27 cellular contexts compared by ENCODE assay signal in the genomic region with DNA sequence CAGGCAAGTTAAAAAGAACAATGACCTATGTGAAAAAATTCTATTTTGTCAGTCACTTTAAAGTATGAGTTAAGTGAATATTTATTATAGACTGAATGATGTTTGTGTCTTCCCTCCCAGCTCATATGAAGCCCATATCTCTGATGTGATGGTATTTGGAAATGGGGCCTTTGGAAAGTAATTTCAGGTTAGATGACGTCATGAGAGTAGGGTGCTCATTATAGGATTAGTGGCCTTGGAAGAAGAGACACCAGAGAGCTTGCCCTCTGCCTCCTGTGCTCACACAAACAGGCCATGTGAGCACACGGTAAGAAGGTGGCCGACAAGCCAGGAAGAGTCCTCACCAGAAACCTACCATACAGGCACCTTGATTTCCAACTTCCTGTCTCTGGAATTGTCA.
DNase-seq lines count a peak whose midpoint lies in the region; ATAC-seq, FAIRE-seq and TF ChIP-seq lines count a peak whose summit lies in the region.
"Had no signal": no experiment of that assay in that cellular context is flagged by ENCODE, and none has a peak within 500 bp of the region (broad histone marks: within the 10 kb centered on the region; RNA-seq: fewer than 3 reads in every experiment).

No MANE protein-coding gene starts in this region.

- no peaks in the 10 kb centered on the region for H3F3A ChIP-seq in GM23338 (replicated peaks; ENCODE audit: low read depth)

- no TSS peak for BruUV-seq in K562 (replicated peaks; lab: Mats Ljungman, UMichigan)

- no peak overlapping the region for H3K4me3 Mint-ChIP-seq in GM23338
- H3K4me3 Mint-ChIP-seq in progenitor cell of endocrine pancreas (ENCODE audit: low read depth): no peak overlapping the region
- H3K4me3 Mint-ChIP-seq: CD14-positive monocyte; CD4-positive, alpha-beta memory T cell; CD4-positive, CD25-positive, alpha-beta regulatory T cell; CD8-positive, alpha-beta memory T cell had no signal

- H3K4me3 ChIP-seq in GM23338: no peak overlapping the region
- no peak overlapping the region for H3K4me3 ChIP-seq in HEK293 (ENCODE audit: low read depth, low read length)
- no peak overlapping the region for H3K4me3 ChIP-seq in K562
- no peak overlapping the region for H3K4me3 ChIP-seq in tibial nerve
- H3K4me3 ChIP-seq in ascending aorta: no peak overlapping the region
- H3K4me3 ChIP-seq: BLaER1 had no signal

- H3K27ac ChIP-seq in GM23338 (ENCODE audit: low read depth) (no peak overlapping the region), HEK293 (ENCODE audit: extremely low read depth, low read depth, low read length) (no peak overlapping the region), K562 (ENCODE audit: extremely low read depth, low read depth, low read length) (no peak overlapping the region), tibial nerve (no peak overlapping the region), ascending aorta (no peak overlapping the region)
- H3K27ac ChIP-seq: BLaER1 had no signal

- WGBS in K562 (ENCODE audit: insufficient coverage, low coverage, missing lambda C conversion rate): 62% methylated on average over 3 of the region's 3 CpGs
- 78 to 89% methylated on average over 3 of the region's 3 CpGs for WGBS in tibial nerve, 2 donors

- TF ChIP-seq POLR2A in K562 (conservative IDR thresholded peaks at IDR 0.05) (no peak), tibial nerve (IDR thresholded peaks at IDR 0.05) (no peak)

- TF ChIP-seq EP300 in K562 (IDR thresholded peaks at IDR 0.05; ENCODE audit: low read length) (no peak), tibial nerve (IDR thresholded peaks at IDR 0.05) (no peak)

- TF ChIP-seq RAD21 in K562 (CRISPR knock-in tag; conservative IDR thresholded peaks at IDR 0.05 in 1 of 2, IDR thresholded peaks at IDR 0.05 in 1 of 2): no peak

- H3K9ac ChIP-seq in K562 (ENCODE audit: insufficient read depth in 1 of 2, low read depth in 2 of 2, low read length in 2 of 2): no peak overlapping the region
- H3K9ac ChIP-seq: BLaER1 had no signal

- FAIRE-seq in K562 (lab: Jason Lieb, UNC): no peak
- FAIRE-seq: A204.1, GM12891, GM19239 had no signal

- no peaks in the 10 kb centered on the region for H3K9me1 ChIP-seq in K562 (ENCODE audit: control insufficient read depth, insufficient read depth, low read length)

- TF ChIP-seq CTCF in GM23338 (conservative IDR thresholded peaks at IDR 0.05; ENCODE audit: low read depth in 2 of 2): no peak
- no peak for TF ChIP-seq CTCF in HEK293 (tag by site-specific recombination; IDR thresholded peaks at IDR 0.05)
- TF ChIP-seq CTCF in K562 (IDR thresholded peaks at IDR 0.05 in 2 of 3, conservative IDR thresholded peaks at IDR 0.05 in 1 of 3; ENCODE audit: insufficient read depth in 2 of 3, low read depth in 1 of 3, low read length in 3 of 3): no peak
- TF ChIP-seq CTCF in progenitor cell of endocrine pancreas (IDR thresholded peaks at IDR 0.05; ENCODE audit: unreplicated experiment): no peak
- no peak for TF ChIP-seq CTCF in tibial nerve (IDR thresholded peaks at IDR 0.05)
- TF ChIP-seq CTCF in ascending aorta (IDR thresholded peaks at IDR 0.05): no peak

- intact Hi-C loops in K562 (cut with micrococcal nuclease) (no loop called here), ascending aorta (cut with DNase I) (no loop called here)

- H3K27me3 Mint-ChIP-seq in GM23338 (ENCODE audit: insufficient read depth, low read depth, poor library complexity): no peaks in the 10 kb centered on the region
- H3K27me3 Mint-ChIP-seq in progenitor cell of endocrine pancreas: no peaks in the 10 kb centered on the region

- H3K36me3 ChIP-seq in GM23338 (ENCODE audit: insufficient read depth) (no peaks in the 10 kb centered on the region), HEK293 (ENCODE audit: control insufficient read depth in 2 of 2, insufficient read depth in 1 of 2, low read length in 2 of 2) (peaks cover 0 to 12% of the 10 kb centered on the region in 2 experiments; a peak in 1 of 3 replicates), K562 (ENCODE audit: control insufficient read depth, insufficient read depth, low read length) (peaks cover 8% of the 10 kb centered on the region; the same call in 1 of the 3 replicates), tibial nerve (peaks cover 0 to 13% (median 0%) of the 10 kb centered on the region in 3 donors), ascending aorta (peaks cover 11 to 16% of the 10 kb centered on the region in 2 donors)
- H3K36me3 ChIP-seq: BE2C, BLaER1 had no signal

- H3K27me3 ChIP-seq in GM23338 (ENCODE audit: insufficient read depth): no peaks in the 10 kb centered on the region
- no peaks in the 10 kb centered on the region for H3K27me3 ChIP-seq in K562 (ENCODE audit: control insufficient read depth in 2 of 2, insufficient read depth in 2 of 2, low read length in 2 of 2)
- no peaks in the 10 kb centered on the region for H3K27me3 ChIP-seq in tibial nerve
- H3K27me3 ChIP-seq in ascending aorta: no peaks in the 10 kb centered on the region
- H3K27me3 ChIP-seq: BE2C, BLaER1 had no signal

- CTCF ChIA-PET in HEK293 (lab: Yijun Ruan, JAX): interaction anchor here (1.5 kb wide), 1 partner anchor 15 kb away, joined by 5 read pairs; no protein-coding TSS in a partner anchor
- CTCF ChIA-PET in K562 (lab: Yijun Ruan, JAX; ENCODE audit: low intra/inter-chr PET ratio): no interaction called here

- H3K27ac Mint-ChIP-seq in GM23338: no peak overlapping the region
- peak overlapping the region; percentile 59 for H3K27ac Mint-ChIP-seq in progenitor cell of endocrine pancreas
- H3K27ac Mint-ChIP-seq: CD14-positive monocyte; CD4-positive, alpha-beta memory T cell; CD4-positive, CD25-positive, alpha-beta regulatory T cell had no signal

- H3K4me1 ChIP-seq in GM23338 (ENCODE audit: insufficient read depth) (no peaks in the 10 kb centered on the region), HEK293 (ENCODE audit: control insufficient read depth, insufficient read depth, low read length) (no peaks in the 10 kb centered on the region), K562 (replicated peaks in 1 of 2; ENCODE audit: control insufficient read depth in 2 of 2, insufficient read depth in 2 of 2, low read length in 2 of 2) (peaks cover 0 to 3% of the 10 kb centered on the region in 2 experiments; a peak in 1 of 5 replicates), tibial nerve (no peaks in the 10 kb centered on the region), ascending aorta (no peaks in the 10 kb centered on the region)
- H3K4me1 ChIP-seq: BE2C, BLaER1 had no signal

- H3K4me1 Mint-ChIP-seq in GM23338 (no peaks in the 10 kb centered on the region), progenitor cell of endocrine pancreas (ENCODE audit: low read depth) (no peaks in the 10 kb centered on the region)
- H3K4me1 Mint-ChIP-seq: CD14-positive monocyte; CD4-positive, alpha-beta memory T cell; CD4-positive, CD25-positive, alpha-beta regulatory T cell; CD8-positive, alpha-beta memory T cell had no signal

- H3K9me2 ChIP-seq in GM23338 (ENCODE audit: insufficient read depth): no peaks in the 10 kb centered on the region

- no peaks in the 10 kb centered on the region for H3K36me3 Mint-ChIP-seq in GM23338 (ENCODE audit: low read depth)
- peaks cover 16% of the 10 kb centered on the region for H3K36me3 Mint-ChIP-seq in progenitor cell of endocrine pancreas (ENCODE audit: insufficient read depth)
- H3K36me3 Mint-ChIP-seq: CD4-positive, alpha-beta memory T cell; CD4-positive, CD25-positive, alpha-beta regulatory T cell; CD8-positive, alpha-beta memory T cell had no signal

- POLR2A ChIA-PET in HEK293 (lab: Yijun Ruan, JAX): no interaction called here
- POLR2A ChIA-PET in K562 (lab: Yijun Ruan, JAX): interaction anchor here (0.9 kb wide), 1 partner anchor 578 kb away, joined by 3 read pairs; no protein-coding TSS in a partner anchor

- H3K9me3 Mint-ChIP-seq in GM23338 (no peaks in the 10 kb centered on the region), progenitor cell of endocrine pancreas (ENCODE audit: low read depth) (no peaks in the 10 kb centered on the region)
- H3K9me3 Mint-ChIP-seq: CD14-positive monocyte; CD4-positive, alpha-beta memory T cell; CD4-positive, CD25-positive, alpha-beta regulatory T cell; CD8-positive, alpha-beta memory T cell had no signal

- no peak for ATAC-seq in GM23338
- ATAC-seq in K562: no peak

- H3K79me2 ChIP-seq in GM23338 (replicated peaks; ENCODE audit: insufficient read depth) (no peaks in the 10 kb centered on the region), K562 (ENCODE audit: control insufficient read depth, insufficient read depth, low read length) (no peaks in the 10 kb centered on the region)

- H4K20me1 ChIP-seq in GM23338 (replicated peaks; ENCODE audit: insufficient read depth) (no peaks in the 10 kb centered on the region), K562 (replicated peaks; ENCODE audit: control insufficient read depth, insufficient read depth, low read length) (no peaks in the 10 kb centered on the region)
- H4K20me1 ChIP-seq: BLaER1 had no signal

- in situ Hi-C loops in K562 (cut with MboI): loop anchor here (25.0 kb wide), 1 partner anchor 962 kb away; no protein-coding TSS in a partner anchor

- DNase-seq in GM23338 (ENCODE audit: low spot score) (no peak), K562 (ENCODE audit: extremely low read depth in 1 of 4, low spot score in 3 of 4) (no peak), progenitor cell of endocrine pancreas (ENCODE audit: low spot score, unreplicated experiment) (no peak), tibial nerve (ENCODE audit: low spot score in 2 of 2) (no peak), ascending aorta (ENCODE audit: low spot score in 2 of 2) (no peak)
- no peak for DNase-seq in stimulated activated CD4-positive, alpha-beta T cell treated with anti-CD3 and anti-CD28 coated beads, Interleukin-15, amount 100 ng/mL, for 24 hours
- DNase-seq: 8988T; ACHN; BE2C; C1 segment of cervical spinal cord; CD4-positive, alpha-beta memory T cell; CD4-positive, CD25-positive, alpha-beta regulatory T cell; CD8-positive, alpha-beta memory T cell; COR-L47; DMS 273 treated with DMSO at 0.1 percent for 48 hours; DMS153; DMS53; DMS79; DND-41; EL; GDM1 had no signal

- H2AFZ ChIP-seq in GM23338 (peak overlapping the region; percentile 59; the same call in 1 of the 2 replicates), K562 (ENCODE audit: low read depth, low read length) (no peak overlapping the region)

- no peaks in the 10 kb centered on the region for H3K9me3 ChIP-seq in HEK293 (ENCODE audit: control insufficient read depth, insufficient read depth, low read depth, low read length)
- H3K9me3 ChIP-seq in K562 (replicated peaks; ENCODE audit: control insufficient read depth, insufficient read depth, low read depth, low read length): no peaks in the 10 kb centered on the region
- no peaks in the 10 kb centered on the region for H3K9me3 ChIP-seq in tibial nerve
- H3K9me3 ChIP-seq in ascending aorta: no peaks in the 10 kb centered on the region
- H3K9me3 ChIP-seq: BE2C, BLaER1 had no signal

- H3K4me2 ChIP-seq in GM23338 (no peak overlapping the region), K562 (ENCODE audit: insufficient read depth, low read length) (no peak overlapping the region)
- H3K4me2 ChIP-seq: BLaER1 had no signal

TF ChIP-seq in GM23338, 12 proteins besides CTCF, POLR2A, EP300 and RAD21 (continues in another document):
- TF ChIP-seq EZH2 (IDR thresholded peaks at IDR 0.05; ENCODE audit: low read depth, unreplicated experiment): no peak

TF ChIP-seq in HEK293, 187 proteins besides CTCF, POLR2A, EP300 and RAD21 (continues in another document):
- TF ChIP-seq ZNF211 (tag by site-specific recombination; IDR thresholded peaks at IDR 0.05; ENCODE audit: low read depth): no peak

TF ChIP-seq in K562, 482 proteins besides CTCF, POLR2A, EP300 and RAD21 (continues in another document):
- TF ChIP-seq ZNF143 (CRISPR knock-in tag; IDR thresholded peaks at IDR 0.05): no peak
